8 cellular contexts compared by ENCODE assay signal in the genomic region with DNA sequence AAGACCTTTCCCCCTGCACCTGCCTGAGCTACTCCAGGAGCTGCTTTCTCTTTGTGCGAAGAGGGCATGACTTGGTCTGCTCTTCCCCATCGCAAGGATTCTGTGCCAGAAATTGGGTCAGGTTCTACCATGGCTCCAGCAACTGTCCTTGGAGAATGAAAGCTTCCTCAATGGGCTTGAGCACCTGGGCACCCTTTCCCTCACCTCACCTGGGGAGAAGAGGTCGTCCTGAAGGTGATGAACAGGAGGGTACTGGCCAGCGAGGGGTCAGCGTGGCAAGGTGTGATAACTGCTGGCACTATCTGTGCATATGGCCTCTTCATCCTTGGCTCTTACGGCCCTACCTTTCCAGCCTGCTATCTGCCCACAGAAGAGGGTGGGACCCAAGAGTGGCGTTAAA. TPM values are rescaled to one million over a fixed set of nuclear protein-coding genes. Genes with fewer than 3 reads are reported as not detected.
A peak's percentile ranks its signal among the peaks of the same experiment; 100 is the strongest.
DNase-seq lines count a peak whose midpoint lies in the region; ATAC-seq, FAIRE-seq and TF ChIP-seq lines count a peak whose summit lies in the region.

No MANE protein-coding gene starts in this region.

- H3K36me3 ChIP-seq in SU-DHL-6 (ENCODE audit: low read length): peaks cover 3% of the 10 kb centered on the region
- peaks cover 43% of the 10 kb centered on the region for H3K36me3 ChIP-seq in right atrium auricular region
- peaks cover 39 to 49% (median 41%) of the 10 kb centered on the region in 3 donors for H3K36me3 ChIP-seq in skeletal muscle tissue (ENCODE audit: control insufficient read depth in 3 of 3, insufficient read depth in 3 of 3, low read length in 3 of 3)

- no peak for DNase-seq in GM12892 (ENCODE audit: insufficient read length)
- DNase-seq in right atrium auricular region (ENCODE audit: low spot score): no peak
- no peak for DNase-seq in NCI-H526 (lab: John Stamatoyannopoulos, UW)
- DNase-seq in NOMO-1 (lab: John Stamatoyannopoulos, UW; ENCODE audit: unreplicated experiment in 2 of 2): no peak
- DNase-seq in left colon: no peak

- H3K4me2 ChIP-seq in SU-DHL-6 (ENCODE audit: low read depth, low read length, poor library complexity, severe bottlenecking): peak overlapping the region; percentile 77

- no peaks in the 10 kb centered on the region for H3K9me3 ChIP-seq in SU-DHL-6 (ENCODE audit: insufficient read depth, low read length)
- H3K9me3 ChIP-seq in right atrium auricular region: no peaks in the 10 kb centered on the region
- H3K9me3 ChIP-seq in skeletal muscle tissue (ENCODE audit: control insufficient read depth in 3 of 3, low read length in 3 of 3): no peaks in the 10 kb centered on the region

- H3F3A ChIP-seq in SU-DHL-6 (ENCODE audit: insufficient read depth): peaks cover 47% of the 10 kb centered on the region

- H3K27me3 ChIP-seq in SU-DHL-6 (ENCODE audit: low read length): no peaks in the 10 kb centered on the region
- H3K27me3 ChIP-seq in right atrium auricular region: no peaks in the 10 kb centered on the region
- no peaks in the 10 kb centered on the region for H3K27me3 ChIP-seq in skeletal muscle tissue (ENCODE audit: control insufficient read depth in 3 of 3, insufficient read depth in 3 of 3, low read length in 3 of 3)

- no peak; the same call in 1 of the 2 replicates for TF ChIP-seq POLR2A in GM12892 (IDR thresholded peaks at IDR 0.05; ENCODE audit: low read depth, low read length)

- peaks cover 0 to 89% of the 10 kb centered on the region in 2 donors for H3K4me1 ChIP-seq in right atrium auricular region
- H3K4me1 ChIP-seq in skeletal muscle tissue (ENCODE audit: control insufficient read depth in 3 of 3, insufficient read depth in 3 of 3, low read length in 3 of 3): peaks cover 62 to 81% (median 63%) of the 10 kb centered on the region in 3 donors

- ATAC-seq in GM19351 (IDR thresholded peaks at IDR 0.05; ENCODE audit: unreplicated experiment) (no peak), left colon (no peak)

- H3K9ac ChIP-seq in SU-DHL-6 (ENCODE audit: low read length) (peak overlapping the region; percentile 75), skeletal muscle tissue (ENCODE audit: low read depth in 1 of 3, low read length in 3 of 3) (peak overlapping the region; percentile 62 to 92 (median 88))

- intact Hi-C loops in left colon (cut with DNase I, micrococcal nuclease): no loop called here

- no peaks in the 10 kb centered on the region for H3K9me2 ChIP-seq in SU-DHL-6 (replicated peaks; ENCODE audit: insufficient read depth, low read length)

- H2AFZ ChIP-seq in SU-DHL-6 (ENCODE audit: low read depth, low read length, severe bottlenecking): no peak overlapping the region

- no peak for TF ChIP-seq CTCF in SU-DHL-6 (IDR thresholded peaks at IDR 0.05; ENCODE audit: insufficient read depth, low read length, poor library complexity, severe bottlenecking)
- no peak for TF ChIP-seq CTCF in right atrium auricular region (IDR thresholded peaks at IDR 0.05)

- H3K4me3 ChIP-seq in SU-DHL-6 (ENCODE audit: insufficient read depth, low read length, poor library complexity, severe bottlenecking) (no peak overlapping the region), right atrium auricular region (no peak overlapping the region), skeletal muscle tissue (ENCODE audit: low read length in 3 of 3) (peak overlapping the region; percentile 78 to 85 (median 79))

- peak overlapping the region; percentile 63; the same call in 1 of the 2 replicates for H3K27ac ChIP-seq in SU-DHL-6 (ENCODE audit: low read depth, low read length)
- peak overlapping the region; percentile 73 to 87 for H3K27ac ChIP-seq in right atrium auricular region
- peak overlapping the region; percentile 65 for H3K27ac ChIP-seq in skeletal muscle tissue (ENCODE audit: low read depth, low read length)

- peaks cover 66% of the 10 kb centered on the region for H3K79me2 ChIP-seq in SU-DHL-6 (ENCODE audit: insufficient read depth, low read length)

- H4K20me1 ChIP-seq in SU-DHL-6 (ENCODE audit: low read depth, low read length): no peaks in the 10 kb centered on the region; the same call in 1 of the 2 replicates

- peak; percentile 56 for FAIRE-seq in GM12892 (lab: Jason Lieb, UNC)

RNA-seq across cellular contexts. Expression of a gene that starts 0.9 kb away (rescaled TPM):
- polyA plus RNA-seq in GM12892 (2012; ENCODE audit: missing spikeins): 8.9 TPM
- 10 to 100 TPM; 12.9 to 21.4 TPM for total RNA-seq in right atrium auricular region
- total RNA-seq in skeletal muscle tissue: 15.7 TPM
- 10 to 100 TPM; 32.0 to 33.4 TPM for total RNA-seq in left colon

RNA-seq across cellular contexts. Expression of a gene that starts 5.1 kb away (rescaled TPM):
- 80.7 TPM for polyA plus RNA-seq in GM12892 (2012; ENCODE audit: missing spikeins)
- total RNA-seq in right atrium auricular region: 10 to 100 TPM; 41.7 to 46.9 TPM
- 37.6 TPM for total RNA-seq in skeletal muscle tissue
- 10 to 100 TPM; 62.7 to 83.4 TPM for total RNA-seq in left colon

Comparison
In these comparisons a context has a peak if more than half of its experiments do, and no peak if none do; other contexts are left out.
1. H3K4me3 ChIP-seq: peak in skeletal muscle tissue (3 of 3); none in SU-DHL-6 (single experiment) and right atrium auricular region (0 of 2).
2. Peak in every context shown above with its lines, with median percentiles within 50 percentile points of each other: H3K27ac ChIP-seq.